Comparison of ENCODE assay signal across 23 cellular contexts in genomic region chr1:234494049-234494448, GRCh38. TPM values are rescaled to one million over a fixed set of nuclear protein-coding genes. Genes with fewer than 3 reads are reported as not detected.
DNase-seq lines count a peak whose midpoint lies in the region; ATAC-seq, FAIRE-seq and TF ChIP-seq lines count a peak whose summit lies in the region.
"Had no signal": no experiment of that assay in that cellular context is flagged by ENCODE, and none has a peak within 500 bp of the region (broad histone marks: within the 10 kb centered on the region; RNA-seq: fewer than 3 reads in every experiment).

No MANE protein-coding gene starts in this region.

- POLR2A ChIA-PET in AG04450 (lab: Yijun Ruan, JAX), result no interaction called here

- no peak overlapping the region for H3K9ac ChIP-seq in OCI-LY3 (ENCODE audit: low read length)

- no peak for ATAC-seq in HG02852 (IDR thresholded peaks at IDR 0.05; ENCODE audit: unreplicated experiment)
- ATAC-seq: A549 had no signal

- CTCF ChIA-PET in AG04450 (lab: Charles Lee), result no interaction called here

- peak; percentile 16 for FAIRE-seq in GM12891 (lab: Jason Lieb, UNC)
- FAIRE-seq: A549, H54, HTR-8/SVneo had no signal

- DNase-seq in AG04450 (ENCODE audit: low read depth, low spot score) (no peak), GM12891 (ENCODE audit: insufficient read length, low spot score) (no peak), epithelial cell of prostate (ENCODE audit: low read depth, low spot score) (no peak), NCI-H1417 (lab: John Stamatoyannopoulos, UW) (no peak), islet precursor cell (no peak)
- DNase-seq in effector CD8-positive, alpha-beta T cell (lab: John Stamatoyannopoulos, UW), result no peak
- DNase-seq: DMS79 treated with DMSO at 0.1 percent for 48 hours, Kasumi-1, MG63, NCI-H1048, NCI-H146, NCI-H2029 treated with DMSO at 0.1 percent for 48 hours, NCI-H2171 treated with DMSO at 0.1 percent for 48 hours, NCI-H446 treated with DMSO at 0.1 percent for 48 hours, NCI-H69, RPMI8226, SIG-M5 had no signal

- H4K20me1 ChIP-seq in OCI-LY3 (ENCODE audit: insufficient read depth, low read length), result no peaks in the 10 kb centered on the region

- no peaks in the 10 kb centered on the region for H3K79me2 ChIP-seq in OCI-LY3 (ENCODE audit: low read length)

- H3K36me3 ChIP-seq in OCI-LY3 (replicated peaks; ENCODE audit: low read depth, low read length), result no peaks in the 10 kb centered on the region
- H3K36me3 ChIP-seq: MG63 had no signal

- no peak for TF ChIP-seq POLR2A in GM12891 (IDR thresholded peaks at IDR 0.05; ENCODE audit: low read depth, low read length)

- H3K9me3 ChIP-seq in AG04450 (ENCODE audit: control insufficient read depth, insufficient read depth, low read length), result no peaks in the 10 kb centered on the region
- no peaks in the 10 kb centered on the region for H3K9me3 ChIP-seq in OCI-LY3 (ENCODE audit: insufficient read depth, low read length)
- H3K9me3 ChIP-seq: A549, MG63 had no signal

- H3K4me2 ChIP-seq in OCI-LY3 (ENCODE audit: low read length), result peak overlapping the region; percentile 70

- H3K27me3 ChIP-seq in AG04450 (ENCODE audit: control insufficient read depth, insufficient read depth, low read length), result no peaks in the 10 kb centered on the region
- peaks cover 53% of the 10 kb centered on the region for H3K27me3 ChIP-seq in OCI-LY3 (ENCODE audit: low read depth, low read length)
- H3K27me3 ChIP-seq: MG63 had no signal

- H3K27ac ChIP-seq in AG04450 (ENCODE audit: low read depth, low read length) (peak overlapping the region; percentile 95), OCI-LY3 (ENCODE audit: low read length) (no peak overlapping the region), epithelial cell of prostate (peak overlapping the region; percentile 74)
- H3K27ac ChIP-seq: C4-2B had no signal

- no peak overlapping the region for H2AFZ ChIP-seq in OCI-LY3 (ENCODE audit: low read depth, low read length)

- TF ChIP-seq CTCF in AG04450 (IDR thresholded peaks at IDR 0.05; ENCODE audit: low read depth, low read length) (no peak), OCI-LY3 (IDR thresholded peaks at IDR 0.05; ENCODE audit: low read depth, low read length) (no peak)

- H3K4me1 ChIP-seq in OCI-LY3 (ENCODE audit: low read length), result peaks cover 54% of the 10 kb centered on the region

- no peak overlapping the region for H3K4me3 ChIP-seq in AG04450 (ENCODE audit: low read depth, low read length)
- H3K4me3 ChIP-seq in OCI-LY3 (ENCODE audit: low read length), result peak overlapping the region; percentile 27
- H3K4me3 ChIP-seq: A549, MG63 had no signal

TF ChIP-seq in GM12891, 5 proteins besides CTCF, POLR2A, EP300 and RAD21:
- TF ChIP-seq SPI1 (IDR thresholded peaks at IDR 0.05; ENCODE audit: low read depth, low read length) (peak; percentile 87), POU2F2 (IDR thresholded peaks at IDR 0.05; ENCODE audit: low read depth, low read length) (no peak)

RNA-seq across cellular contexts. Expression of gene TARBP1, which starts 15.1 kb away (rescaled TPM):
- 19.4 and 22.6 TPM in 2 replicates for polyA plus RNA-seq in AG04450 (2011; rRNA removed)
- 11.2 and 14.5 TPM in 2 replicates for polyA minus RNA-seq in AG04450 (2011; rRNA and poly(A)+ RNA removed)
- 39.6 TPM for polyA plus RNA-seq in GM12891 (2012; ENCODE audit: low read depth, missing spikeins)
